ENCODE assay signal across 8 cellular contexts in the genomic region with DNA sequence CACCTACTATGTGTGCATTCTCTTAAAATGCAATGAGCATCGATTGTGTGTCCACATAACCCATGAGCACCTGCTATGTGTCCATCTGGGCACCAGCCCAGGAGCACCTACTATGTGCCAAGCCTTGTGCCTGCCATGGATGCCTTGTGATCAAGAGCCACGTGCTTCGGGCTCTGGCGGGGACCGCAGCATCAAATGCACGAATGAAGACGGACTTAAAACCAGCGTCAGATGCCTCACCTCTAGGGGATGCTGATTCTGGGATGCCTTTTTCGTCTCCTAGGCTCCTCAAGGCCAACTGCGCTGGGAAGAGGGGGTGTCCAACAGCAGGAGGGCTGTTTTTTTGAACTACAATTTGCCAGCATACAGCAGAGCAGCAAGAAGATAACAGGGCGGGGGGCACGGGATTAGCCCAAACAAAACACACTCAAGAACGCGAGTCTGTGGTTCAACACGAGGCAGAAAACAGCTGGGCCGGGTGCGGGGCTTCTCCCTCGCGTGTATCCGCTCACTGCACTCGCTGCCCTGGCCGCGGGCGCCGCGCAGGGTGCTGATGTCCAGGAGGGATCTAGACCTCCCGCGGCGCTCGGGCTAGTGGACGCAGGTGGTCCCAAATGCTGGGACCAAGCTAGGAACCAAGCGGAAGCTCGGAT.
DNase-seq lines count a peak whose midpoint lies in the region; ATAC-seq and TF ChIP-seq lines count a peak whose summit lies in the region.

No MANE protein-coding gene starts in this region.

- DNase-seq in GM06990 (ENCODE audit: extremely low read depth, insufficient read length) = no peak
- peak; percentile 33 for DNase-seq in NCI-H1092 treated with DMSO at 0.1 percent for 48 hours (lab: John Stamatoyannopoulos, UW)
- peak; percentile 39 for DNase-seq in stimulated activated CD8-positive, alpha-beta memory T cell treated with anti-CD3 and anti-CD28 coated beads, Interleukin-4, amount 100 ng/mL, for 48 hours
- no peak for DNase-seq in stimulated activated CD4-positive, alpha-beta T cell treated with anti-CD3 and anti-CD28 coated beads, Interleukin-2, amount 100 ng/mL, for 48 hours

- no peak for ATAC-seq in GM18907 (IDR thresholded peaks at IDR 0.05; ENCODE audit: unreplicated experiment)
- no peak for ATAC-seq in HG03196 (IDR thresholded peaks at IDR 0.05; ENCODE audit: unreplicated experiment)

- no peak overlapping the region for H3K9ac ChIP-seq in iPS-15b (ENCODE audit: low read depth, low read length)

- TF ChIP-seq CTCF in GM06990 (IDR thresholded peaks at IDR 0.05; ENCODE audit: insufficient read depth, low read length, poor library complexity, severe bottlenecking) = no peak

- H3K4me3 ChIP-seq in GM06990 (replicated peaks; ENCODE audit: low read depth, low read length) (peak overlapping the region; percentile 43), iPS-15b (ENCODE audit: low read depth, low read length) (peak overlapping the region; percentile 59)

- H3K4me1 ChIP-seq in iPS-15b (ENCODE audit: control insufficient read depth, insufficient read depth, low read length) = peaks cover 14% of the 10 kb centered on the region

- H3K36me3 ChIP-seq in GM06990 (ENCODE audit: control insufficient read depth, insufficient read depth, low read length) (no peaks in the 10 kb centered on the region), iPS-15b (ENCODE audit: control insufficient read depth, insufficient read depth, low read length) (no peaks in the 10 kb centered on the region)

- peaks cover 15% of the 10 kb centered on the region for H3K4me1 Mint-ChIP-seq in activated naive CD8-positive, alpha-beta T cell (ENCODE audit: low read depth)

- H3K36me3 Mint-ChIP-seq in activated naive CD8-positive, alpha-beta T cell = no peaks in the 10 kb centered on the region

- peaks cover 8% of the 10 kb centered on the region for H3K27me3 ChIP-seq in GM06990 (replicated peaks; ENCODE audit: control insufficient read depth, insufficient read depth, low read length)
- H3K27me3 ChIP-seq in iPS-15b (ENCODE audit: control insufficient read depth, insufficient read depth, low read length) = peaks cover 9% of the 10 kb centered on the region

- H3K9me3 Mint-ChIP-seq in activated naive CD8-positive, alpha-beta T cell (ENCODE audit: low read depth) = no peaks in the 10 kb centered on the region

- H3K4me3 Mint-ChIP-seq in activated naive CD8-positive, alpha-beta T cell = peak overlapping the region; percentile 90

- no peaks in the 10 kb centered on the region for H3K9me3 ChIP-seq in iPS-15b (ENCODE audit: control insufficient read depth, insufficient read depth, low read length)

- H3K27ac Mint-ChIP-seq in activated naive CD8-positive, alpha-beta T cell = peak overlapping the region; percentile 64

- H3K27me3 Mint-ChIP-seq in activated naive CD8-positive, alpha-beta T cell = peaks cover 7% of the 10 kb centered on the region

Comparison
In these comparisons a context has a peak if more than half of its experiments do, and no peak if none do; other contexts are left out.
1. DNase-seq: peak in NCI-H1092 treated with DMSO at 0.1 percent for 48 hours (single experiment) and stimulated activated CD8-positive, alpha-beta memory T cell treated with anti-CD3 and anti-CD28 coated beads, Interleukin-4, amount 100 ng/mL, for 48 hours (single experiment); none in GM06990 (single experiment) and stimulated activated CD4-positive, alpha-beta T cell treated with anti-CD3 and anti-CD28 coated beads, Interleukin-2, amount 100 ng/mL, for 48 hours (0 of 2).